ENCODE assay signal across 1 cellular context in genomic region chr9:121737481-121737931, GRCh38.
TF ChIP-seq lines count a peak whose summit lies in the region.

No MANE protein-coding gene starts in this region.

TF ChIP-seq in HepG2, 621 proteins besides CTCF, POLR2A, EP300 and RAD21 (continued from another document and continues in another):
- TF ChIP-seq ASH2L (IDR thresholded peaks at IDR 0.05; ENCODE audit: insufficient read length, low read depth, low read length) (no peak), ZNF878 (CRISPR knock-in tag; IDR thresholded peaks at IDR 0.05) (0 out of 2 replicates have a peak, but pooled peaks have one; percentile 41), DPF2 (CRISPR knock-in tag; IDR thresholded peaks at IDR 0.05; ENCODE audit: borderline replicate concordance, low read depth) (no peak), SIN3A (IDR thresholded peaks at IDR 0.05; ENCODE audit: borderline replicate concordance, low read depth, low read length) (no peak), ZNF891 (CRISPR knock-in tag; IDR thresholded peaks at IDR 0.05) (0 out of 2 replicates have a peak, but pooled peaks have one; percentile 51), TEF (CRISPR knock-in tag; IDR thresholded peaks at IDR 0.05) (no peak), ZSCAN29 (CRISPR knock-in tag; conservative IDR thresholded peaks at IDR 0.05) (no peak), ZFYVE20 (CRISPR knock-in tag; IDR thresholded peaks at IDR 0.05; ENCODE audit: borderline replicate concordance, low read depth) (no peak), ZNF543 (CRISPR knock-in tag; IDR thresholded peaks at IDR 0.05) (no peak), ZNF362 (CRISPR knock-in tag; IDR thresholded peaks at IDR 0.05; ENCODE audit: borderline replicate concordance) (no peak), NR2F2 (IDR thresholded peaks at IDR 0.05; ENCODE audit: borderline replicate concordance, low read depth) (no peak), KLF6 (CRISPR knock-in tag; IDR thresholded peaks at IDR 0.05) (no peak), NCOA2 (CRISPR knock-in tag; IDR thresholded peaks at IDR 0.05) (no peak), ZNF367 (CRISPR knock-in tag; IDR thresholded peaks at IDR 0.05; ENCODE audit: borderline replicate concordance) (no peak), GMEB2 (CRISPR knock-in tag; IDR thresholded peaks at IDR 0.05; ENCODE audit: low read depth) (no peak), POLR2AphosphoS5 (IDR thresholded peaks at IDR 0.05; ENCODE audit: low read depth, low read length) (no peak), PHF8 (CRISPR knock-in tag; IDR thresholded peaks at IDR 0.05) (peak; percentile 37; the same call in 1 of the 2 replicates), BCL3 (CRISPR knock-in tag; IDR thresholded peaks at IDR 0.05) (no peak; the same call in 1 of the 2 replicates), ZBTB1 (CRISPR knock-in tag; IDR thresholded peaks at IDR 0.05; ENCODE audit: borderline replicate concordance) (no peak), SMARCE1 (IDR thresholded peaks at IDR 0.05; ENCODE audit: borderline replicate concordance) (no peak), IKZF4 (CRISPR knock-in tag; IDR thresholded peaks at IDR 0.05; ENCODE audit: borderline replicate concordance, low read depth, not compliant biosample characterization) (no peak), ZFX (CRISPR knock-in tag; IDR thresholded peaks at IDR 0.05; ENCODE audit: low read depth) (peak; percentile 44), ZFP62 (CRISPR knock-in tag; IDR thresholded peaks at IDR 0.05) (no peak), FIP1L1 (IDR thresholded peaks at IDR 0.05; ENCODE audit: borderline replicate concordance, insufficient read depth, low read depth, low read length) (no peak)
- TF ChIP-seq, protein P1, sequence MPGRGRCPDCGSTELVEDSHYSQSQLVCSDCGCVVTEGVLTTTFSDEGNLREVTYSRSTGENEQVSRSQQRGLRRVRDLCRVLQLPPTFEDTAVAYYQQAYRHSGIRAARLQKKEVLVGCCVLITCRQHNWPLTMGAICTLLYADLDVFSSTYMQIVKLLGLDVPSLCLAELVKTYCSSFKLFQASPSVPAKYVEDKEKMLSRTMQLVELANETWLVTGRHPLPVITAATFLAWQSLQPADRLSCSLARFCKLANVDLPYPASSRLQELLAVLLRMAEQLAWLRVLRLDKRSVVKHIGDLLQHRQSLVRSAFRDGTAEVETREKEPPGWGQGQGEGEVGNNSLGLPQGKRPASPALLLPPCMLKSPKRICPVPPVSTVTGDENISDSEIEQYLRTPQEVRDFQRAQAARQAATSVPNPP (CRISPR knock-in tag; IDR thresholded peaks at IDR 0.05), result no peak
- TF ChIP-seq, protein P2, sequence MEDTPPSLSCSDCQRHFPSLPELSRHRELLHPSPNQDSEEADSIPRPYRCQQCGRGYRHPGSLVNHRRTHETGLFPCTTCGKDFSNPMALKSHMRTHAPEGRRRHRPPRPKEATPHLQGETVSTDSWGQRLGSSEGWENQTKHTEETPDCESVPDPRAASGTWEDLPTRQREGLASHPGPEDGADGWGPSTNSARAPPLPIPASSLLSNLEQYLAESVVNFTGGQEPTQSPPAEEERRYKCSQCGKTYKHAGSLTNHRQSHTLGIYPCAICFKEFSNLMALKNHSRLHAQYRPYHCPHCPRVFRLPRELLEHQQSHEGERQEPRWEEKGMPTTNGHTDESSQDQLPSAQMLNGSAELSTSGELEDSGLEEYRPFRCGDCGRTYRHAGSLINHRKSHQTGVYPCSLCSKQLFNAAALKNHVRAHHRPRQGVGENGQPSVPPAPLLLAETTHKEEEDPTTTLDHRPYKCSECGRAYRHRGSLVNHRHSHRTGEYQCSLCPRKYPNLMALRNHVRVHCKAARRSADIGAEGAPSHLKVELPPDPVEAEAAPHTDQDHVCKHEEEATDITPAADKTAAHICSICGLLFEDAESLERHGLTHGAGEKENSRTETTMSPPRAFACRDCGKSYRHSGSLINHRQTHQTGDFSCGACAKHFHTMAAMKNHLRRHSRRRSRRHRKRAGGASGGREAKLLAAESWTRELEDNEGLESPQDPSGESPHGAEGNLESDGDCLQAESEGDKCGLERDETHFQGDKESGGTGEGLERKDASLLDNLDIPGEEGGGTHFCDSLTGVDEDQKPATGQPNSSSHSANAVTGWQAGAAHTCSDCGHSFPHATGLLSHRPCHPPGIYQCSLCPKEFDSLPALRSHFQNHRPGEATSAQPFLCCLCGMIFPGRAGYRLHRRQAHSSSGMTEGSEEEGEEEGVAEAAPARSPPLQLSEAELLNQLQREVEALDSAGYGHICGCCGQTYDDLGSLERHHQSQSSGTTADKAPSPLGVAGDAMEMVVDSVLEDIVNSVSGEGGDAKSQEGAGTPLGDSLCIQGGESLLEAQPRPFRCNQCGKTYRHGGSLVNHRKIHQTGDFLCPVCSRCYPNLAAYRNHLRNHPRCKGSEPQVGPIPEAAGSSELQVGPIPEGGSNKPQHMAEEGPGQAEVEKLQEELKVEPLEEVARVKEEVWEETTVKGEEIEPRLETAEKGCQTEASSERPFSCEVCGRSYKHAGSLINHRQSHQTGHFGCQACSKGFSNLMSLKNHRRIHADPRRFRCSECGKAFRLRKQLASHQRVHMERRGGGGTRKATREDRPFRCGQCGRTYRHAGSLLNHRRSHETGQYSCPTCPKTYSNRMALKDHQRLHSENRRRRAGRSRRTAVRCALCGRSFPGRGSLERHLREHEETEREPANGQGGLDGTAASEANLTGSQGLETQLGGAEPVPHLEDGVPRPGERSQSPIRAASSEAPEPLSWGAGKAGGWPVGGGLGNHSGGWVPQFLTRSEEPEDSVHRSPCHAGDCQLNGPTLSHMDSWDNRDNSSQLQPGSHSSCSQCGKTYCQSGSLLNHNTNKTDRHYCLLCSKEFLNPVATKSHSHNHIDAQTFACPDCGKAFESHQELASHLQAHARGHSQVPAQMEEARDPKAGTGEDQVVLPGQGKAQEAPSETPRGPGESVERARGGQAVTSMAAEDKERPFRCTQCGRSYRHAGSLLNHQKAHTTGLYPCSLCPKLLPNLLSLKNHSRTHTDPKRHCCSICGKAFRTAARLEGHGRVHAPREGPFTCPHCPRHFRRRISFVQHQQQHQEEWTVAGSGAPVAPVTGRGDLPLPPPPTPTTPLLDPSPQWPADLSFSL (CRISPR knock-in tag; IDR thresholded peaks at IDR 0.05), result no peak
- TF ChIP-seq, protein P3, sequence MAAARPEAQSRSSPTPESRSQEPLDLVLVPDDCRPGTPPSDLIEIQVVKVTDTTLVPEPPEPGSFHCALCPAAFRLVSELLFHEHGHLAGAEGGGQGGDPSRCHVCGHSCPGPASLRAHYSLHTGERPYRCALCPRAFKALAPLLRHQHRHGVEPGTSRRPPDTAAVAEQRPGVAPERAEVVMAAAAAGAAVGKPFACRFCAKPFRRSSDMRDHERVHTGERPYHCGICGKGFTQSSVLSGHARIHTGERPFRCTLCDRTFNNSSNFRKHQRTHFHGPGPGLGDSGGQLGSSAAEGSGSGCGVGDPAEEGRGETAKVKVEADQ (CRISPR knock-in tag; IDR thresholded peaks at IDR 0.05; ENCODE audit: borderline replicate concordance), result no peak
- TF ChIP-seq, protein P4, sequence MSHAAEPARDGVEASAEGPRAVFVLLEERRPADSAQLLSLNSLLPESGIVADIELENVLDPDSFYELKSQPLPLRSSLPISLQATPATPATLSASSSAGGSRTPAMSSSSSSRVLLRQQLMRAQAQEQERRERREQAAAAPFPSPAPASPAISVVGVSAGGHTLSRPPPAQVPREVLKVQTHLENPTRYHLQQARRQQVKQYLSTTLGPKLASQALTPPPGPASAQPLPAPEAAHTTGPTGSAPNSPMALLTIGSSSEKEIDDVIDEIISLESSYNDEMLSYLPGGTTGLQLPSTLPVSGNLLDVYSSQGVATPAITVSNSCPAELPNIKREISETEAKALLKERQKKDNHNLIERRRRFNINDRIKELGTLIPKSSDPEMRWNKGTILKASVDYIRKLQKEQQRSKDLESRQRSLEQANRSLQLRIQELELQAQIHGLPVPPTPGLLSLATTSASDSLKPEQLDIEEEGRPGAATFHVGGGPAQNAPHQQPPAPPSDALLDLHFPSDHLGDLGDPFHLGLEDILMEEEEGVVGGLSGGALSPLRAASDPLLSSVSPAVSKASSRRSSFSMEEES (CRISPR knock-in tag; IDR thresholded peaks at IDR 0.05), result no peak
- TF ChIP-seq, protein P5, sequence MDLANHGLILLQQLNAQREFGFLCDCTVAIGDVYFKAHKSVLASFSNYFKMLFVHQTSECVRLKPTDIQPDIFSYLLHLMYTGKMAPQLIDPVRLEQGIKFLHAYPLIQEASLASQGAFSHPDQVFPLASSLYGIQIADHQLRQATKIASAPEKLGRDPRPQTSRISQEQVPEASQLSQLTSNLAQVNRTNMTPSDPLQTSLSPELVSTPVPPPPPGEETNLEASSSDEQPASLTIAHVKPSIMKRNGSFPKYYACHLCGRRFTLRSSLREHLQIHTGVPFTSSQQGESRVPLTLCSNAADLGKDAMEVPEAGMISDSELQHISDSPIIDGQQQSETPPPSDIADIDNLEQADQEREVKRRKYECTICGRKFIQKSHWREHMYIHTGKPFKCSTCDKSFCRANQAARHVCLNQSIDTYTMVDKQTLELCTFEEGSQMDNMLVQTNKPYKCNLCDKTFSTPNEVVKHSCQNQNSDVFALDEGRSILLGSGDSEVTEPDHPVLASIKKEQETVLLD (CRISPR knock-in tag; IDR thresholded peaks at IDR 0.05; ENCODE audit: low read depth), result no peak
- TF ChIP-seq, protein P6, sequence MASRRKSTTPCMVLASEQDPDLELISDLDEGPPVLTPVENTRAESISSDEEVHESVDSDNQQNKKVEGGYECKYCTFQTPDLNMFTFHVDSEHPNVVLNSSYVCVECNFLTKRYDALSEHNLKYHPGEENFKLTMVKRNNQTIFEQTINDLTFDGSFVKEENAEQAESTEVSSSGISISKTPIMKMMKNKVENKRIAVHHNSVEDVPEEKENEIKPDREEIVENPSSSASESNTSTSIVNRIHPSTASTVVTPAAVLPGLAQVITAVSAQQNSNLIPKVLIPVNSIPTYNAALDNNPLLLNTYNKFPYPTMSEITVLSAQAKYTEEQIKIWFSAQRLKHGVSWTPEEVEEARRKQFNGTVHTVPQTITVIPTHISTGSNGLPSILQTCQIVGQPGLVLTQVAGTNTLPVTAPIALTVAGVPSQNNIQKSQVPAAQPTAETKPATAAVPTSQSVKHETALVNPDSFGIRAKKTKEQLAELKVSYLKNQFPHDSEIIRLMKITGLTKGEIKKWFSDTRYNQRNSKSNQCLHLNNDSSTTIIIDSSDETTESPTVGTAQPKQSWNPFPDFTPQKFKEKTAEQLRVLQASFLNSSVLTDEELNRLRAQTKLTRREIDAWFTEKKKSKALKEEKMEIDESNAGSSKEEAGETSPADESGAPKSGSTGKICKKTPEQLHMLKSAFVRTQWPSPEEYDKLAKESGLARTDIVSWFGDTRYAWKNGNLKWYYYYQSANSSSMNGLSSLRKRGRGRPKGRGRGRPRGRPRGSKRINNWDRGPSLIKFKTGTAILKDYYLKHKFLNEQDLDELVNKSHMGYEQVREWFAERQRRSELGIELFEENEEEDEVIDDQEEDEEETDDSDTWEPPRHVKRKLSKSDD (CRISPR knock-in tag; IDR thresholded peaks at IDR 0.05; ENCODE audit: low read depth), result no peak
- TF ChIP-seq, protein P7, sequence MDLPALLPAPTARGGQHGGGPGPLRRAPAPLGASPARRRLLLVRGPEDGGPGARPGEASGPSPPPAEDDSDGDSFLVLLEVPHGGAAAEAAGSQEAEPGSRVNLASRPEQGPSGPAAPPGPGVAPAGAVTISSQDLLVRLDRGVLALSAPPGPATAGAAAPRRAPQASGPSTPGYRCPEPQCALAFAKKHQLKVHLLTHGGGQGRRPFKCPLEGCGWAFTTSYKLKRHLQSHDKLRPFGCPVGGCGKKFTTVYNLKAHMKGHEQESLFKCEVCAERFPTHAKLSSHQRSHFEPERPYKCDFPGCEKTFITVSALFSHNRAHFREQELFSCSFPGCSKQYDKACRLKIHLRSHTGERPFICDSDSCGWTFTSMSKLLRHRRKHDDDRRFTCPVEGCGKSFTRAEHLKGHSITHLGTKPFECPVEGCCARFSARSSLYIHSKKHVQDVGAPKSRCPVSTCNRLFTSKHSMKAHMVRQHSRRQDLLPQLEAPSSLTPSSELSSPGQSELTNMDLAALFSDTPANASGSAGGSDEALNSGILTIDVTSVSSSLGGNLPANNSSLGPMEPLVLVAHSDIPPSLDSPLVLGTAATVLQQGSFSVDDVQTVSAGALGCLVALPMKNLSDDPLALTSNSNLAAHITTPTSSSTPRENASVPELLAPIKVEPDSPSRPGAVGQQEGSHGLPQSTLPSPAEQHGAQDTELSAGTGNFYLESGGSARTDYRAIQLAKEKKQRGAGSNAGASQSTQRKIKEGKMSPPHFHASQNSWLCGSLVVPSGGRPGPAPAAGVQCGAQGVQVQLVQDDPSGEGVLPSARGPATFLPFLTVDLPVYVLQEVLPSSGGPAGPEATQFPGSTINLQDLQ (CRISPR knock-in tag; IDR thresholded peaks at IDR 0.05), result no peak
- TF ChIP-seq, protein P8, sequence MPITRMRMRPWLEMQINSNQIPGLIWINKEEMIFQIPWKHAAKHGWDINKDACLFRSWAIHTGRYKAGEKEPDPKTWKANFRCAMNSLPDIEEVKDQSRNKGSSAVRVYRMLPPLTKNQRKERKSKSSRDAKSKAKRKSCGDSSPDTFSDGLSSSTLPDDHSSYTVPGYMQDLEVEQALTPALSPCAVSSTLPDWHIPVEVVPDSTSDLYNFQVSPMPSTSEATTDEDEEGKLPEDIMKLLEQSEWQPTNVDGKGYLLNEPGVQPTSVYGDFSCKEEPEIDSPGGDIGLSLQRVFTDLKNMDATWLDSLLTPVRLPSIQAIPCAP (CRISPR knock-in tag; IDR thresholded peaks at IDR 0.05; ENCODE audit: low read depth), result no peak
